ENCODE assay signal across 3 cellular contexts in genomic region chr5:174409070-174409469, GRCh38.
TF ChIP-seq lines count a peak whose summit lies in the region.

No MANE protein-coding gene starts in this region.

TF ChIP-seq in SK-N-SH, 30 proteins besides CTCF, POLR2A, EP300 and RAD21 (continued from another document):
- TF ChIP-seq REST (IDR thresholded peaks at IDR 0.05; ENCODE audit: low read depth, low read length) (no peak), FOXJ3 (CRISPR knock-in tag; IDR thresholded peaks at IDR 0.05) (no peak), MAX (IDR thresholded peaks at IDR 0.05; ENCODE audit: low read depth) (no peak), USF2 (IDR thresholded peaks at IDR 0.05; ENCODE audit: borderline replicate concordance, low read depth, low read length) (no peak), MXI1 (IDR thresholded peaks at IDR 0.05; ENCODE audit: low read depth, low read length) (no peak), RCOR1 (IDR thresholded peaks at IDR 0.05; ENCODE audit: low read length) (no peak), TAF1 (IDR thresholded peaks at IDR 0.05; ENCODE audit: borderline replicate concordance, low read depth, low read length) (no peak), MEF2A (IDR thresholded peaks at IDR 0.05; ENCODE audit: borderline replicate concordance, low read depth) (no peak), ELF1 (IDR thresholded peaks at IDR 0.05) (no peak), TEAD4 (IDR thresholded peaks at IDR 0.05; ENCODE audit: borderline replicate concordance, insufficient read depth) (no peak), NRF1 (IDR thresholded peaks at IDR 0.05; ENCODE audit: low read depth, low read length) (no peak), JUND (IDR thresholded peaks at IDR 0.05) (no peak)

TF ChIP-seq in SK-N-SH treated with all-trans-retinoic acid at 6 μM for 48 hours, 23 proteins besides CTCF, POLR2A, EP300 and RAD21 (continued from another document):
- TF ChIP-seq PATZ1 (CRISPR knock-in tag; IDR thresholded peaks at IDR 0.05; ENCODE audit: borderline replicate concordance) (no peak), ZNF565 (CRISPR knock-in tag; conservative IDR thresholded peaks at IDR 0.05; ENCODE audit: low read depth) (no peak), SNAI2 (CRISPR knock-in tag; IDR thresholded peaks at IDR 0.05) (no peak), TCF4 (CRISPR knock-in tag; IDR thresholded peaks at IDR 0.05; ENCODE audit: borderline replicate concordance) (no peak)

TF ChIP-seq in GM12878, 131 proteins besides CTCF, POLR2A, EP300 and RAD21 (continued from another document):
- TF ChIP-seq NKRF (conservative IDR thresholded peaks at IDR 0.05) (no peak), SUPT20H (IDR thresholded peaks at IDR 0.05; ENCODE audit: borderline replicate concordance, control insufficient read depth, low read depth, low read length) (no peak)
TF ChIP-seq in GM12878: peak in this region for 1.
